Comparison of ENCODE assay signal across 9 cellular contexts in the genomic region with DNA sequence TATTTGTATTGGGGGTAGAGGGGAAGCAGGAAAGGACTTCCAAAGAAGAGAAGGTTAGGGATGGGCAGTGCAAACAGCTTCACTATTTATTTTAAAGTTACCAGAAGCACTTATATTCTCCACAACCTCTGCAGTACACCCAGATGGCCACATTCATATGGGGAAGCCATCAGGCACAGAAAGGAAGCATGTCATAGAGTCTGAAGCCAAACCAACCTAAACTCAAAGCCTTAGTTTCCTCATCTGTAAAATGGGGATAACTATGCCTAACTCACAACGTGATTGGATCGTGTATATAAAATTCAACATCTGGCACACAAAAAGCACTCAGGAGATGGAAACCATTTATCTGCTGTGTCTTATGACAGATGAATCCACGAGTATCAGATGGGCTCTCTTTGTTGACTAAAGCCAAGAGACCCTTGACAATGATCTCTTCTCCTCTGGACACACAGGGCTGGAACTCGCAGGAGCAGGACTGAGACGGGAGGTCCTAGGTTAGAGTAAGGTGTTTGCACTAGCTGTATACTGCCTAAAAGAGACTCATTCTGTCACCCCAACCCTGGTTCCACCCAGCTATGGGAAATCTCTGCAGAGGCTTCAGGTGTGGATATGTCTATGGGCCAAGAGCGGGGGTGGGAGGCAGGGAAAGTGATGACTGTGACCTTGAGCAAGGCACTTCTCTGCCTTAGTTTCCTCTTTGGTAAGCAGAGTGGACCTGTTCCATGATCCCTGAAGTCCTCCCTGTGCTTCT. TPM values are rescaled to one million over a fixed set of nuclear protein-coding genes. Genes with fewer than 3 reads are reported as not detected.
A peak's percentile ranks its signal among the peaks of the same experiment; 100 is the strongest.
DNase-seq lines count a peak whose midpoint lies in the region; ATAC-seq and TF ChIP-seq lines count a peak whose summit lies in the region.
"Had no signal": no experiment of that assay in that cellular context is flagged by ENCODE, and none has a peak within 500 bp of the region (broad histone marks: within the 10 kb centered on the region; RNA-seq: fewer than 3 reads in every experiment).

No MANE protein-coding gene starts in this region.

- H3K4me2 ChIP-seq in osteoblast (ENCODE audit: insufficient read depth, low read length), result peak overlapping the region; percentile 89

- H3K36me3 Mint-ChIP-seq in chondrocyte (ENCODE audit: low read depth), result no peaks in the 10 kb centered on the region

- ATAC-seq in HG03460 (IDR thresholded peaks at IDR 0.05; ENCODE audit: unreplicated experiment), result no peak

- peaks cover 20% of the 10 kb centered on the region for H4K20me1 ChIP-seq in osteoblast (ENCODE audit: insufficient read depth, low read length)

- 88 to 95% (median 93%) methylated on average over 6 of the region's 6 CpGs for WGBS in spleen, 5 donors

- H3K27me3 ChIP-seq in osteoblast (ENCODE audit: insufficient read depth, low read length), result no peaks in the 10 kb centered on the region
- peaks cover 0 to 50% (median 14%) of the 10 kb centered on the region in 7 donors for H3K27me3 ChIP-seq in spleen (replicated peaks in 1 of 7)

- no peak overlapping the region for H2AFZ ChIP-seq in osteoblast (ENCODE audit: low read length)

- H3K4me1 ChIP-seq in osteoblast (ENCODE audit: insufficient read depth, low read length), result peaks cover 9% of the 10 kb centered on the region
- peaks cover 4 to 22% (median 19%) of the 10 kb centered on the region in 6 donors for H3K4me1 ChIP-seq in spleen

- peaks cover 21% of the 10 kb centered on the region for H3K4me1 Mint-ChIP-seq in chondrocyte (ENCODE audit: low read depth)

- no peaks in the 10 kb centered on the region for H3K27me3 Mint-ChIP-seq in chondrocyte (ENCODE audit: low read depth)

- peak; percentile 37 for TF ChIP-seq CTCF in chondrocyte (IDR thresholded peaks at IDR 0.05)
- peak; percentile 19 for TF ChIP-seq CTCF in osteoblast (IDR thresholded peaks at IDR 0.05; ENCODE audit: extremely low read depth, low read depth, low read length)
- TF ChIP-seq CTCF in spleen (IDR thresholded peaks at IDR 0.05 in 8 of 11, conservative IDR thresholded peaks at IDR 0.05 in 3 of 11), result peak in 1 of 11 experiments; percentile 4

- H3K36me3 ChIP-seq in osteoblast (ENCODE audit: insufficient read depth, low read length), result no peaks in the 10 kb centered on the region
- no peaks in the 10 kb centered on the region for H3K36me3 ChIP-seq in spleen

- peaks cover 22% of the 10 kb centered on the region for H3K79me2 ChIP-seq in osteoblast (ENCODE audit: insufficient read depth, low read length)

- DNase-seq in NCI-H345 (lab: John Stamatoyannopoulos, UW), result peak; percentile 29
- no peak for DNase-seq in NCI-H345 treated with DMSO at 0.1 percent for 48 hours (lab: John Stamatoyannopoulos, UW; ENCODE audit: unreplicated experiment)
- DNase-seq in HuH-7.5 (ENCODE audit: low spot score), result peak; percentile 36
- no peak for DNase-seq in chondrocyte (ENCODE audit: low spot score)
- peak; percentile 91 for DNase-seq in osteoblast (ENCODE audit: insufficient read length, low spot score, missing footprints)
- DNase-seq in spleen, result no peak
- DNase-seq in GDM1 (lab: John Stamatoyannopoulos, UW), result no peak
- DNase-seq: NCI-H226 had no signal

- intact Hi-C loops in spleen (cut with DNase I; ENCODE audit: low total_unique reads), result no loop called here

- H3K9me3 Mint-ChIP-seq in chondrocyte (ENCODE audit: low read depth), result no peaks in the 10 kb centered on the region

- no peak overlapping the region for H3K27ac Mint-ChIP-seq in chondrocyte (ENCODE audit: unreplicated experiment)

- H3K9me3 ChIP-seq in osteoblast (ENCODE audit: low read depth, low read length), result no peaks in the 10 kb centered on the region
- H3K9me3 ChIP-seq in spleen, result no peaks in the 10 kb centered on the region

- no peak overlapping the region for H3K4me3 Mint-ChIP-seq in chondrocyte (ENCODE audit: unreplicated experiment)

- TF ChIP-seq POLR2A in spleen (IDR thresholded peaks at IDR 0.05), result no peak

- H3K4me3 ChIP-seq in osteoblast (ENCODE audit: insufficient read depth, low read length), result peak overlapping the region; percentile 75
- peak overlapping the region in 1 of 8 donors; percentile 79 for H3K4me3 ChIP-seq in spleen

- H3K27ac ChIP-seq in osteoblast (ENCODE audit: low read depth, low read length) (no peak overlapping the region), spleen (no peak overlapping the region)

RNA-seq across cellular contexts. Expression of gene KIAA1549, which starts 1.8 kb away (rescaled TPM):
- total RNA-seq in chondrocyte, result 4.7 to 9.2 TPM (median 8.5 TPM) in 3 replicates
- 2.9 and 3.3 TPM in 2 replicates for total RNA-seq in osteoblast
- 1 to 10 TPM in 4 of 7 donors, under 1 TPM in 3; 0.67 to 1.8 (median 1.0) TPM for total RNA-seq in spleen
- under 1 TPM; 0.03 to 0.10 (median 0.09) TPM for polyA plus RNA-seq in spleen

RNA-seq across cellular contexts. Expression of gene ZC3HAV1L, which starts 56.4 kb away (rescaled TPM):
- total RNA-seq in chondrocyte, result 9.9 to 11.0 TPM in 2 of 3 replicates, not detected in the other
- total RNA-seq in osteoblast, result 17.1 and 17.4 TPM in 2 replicates
- total RNA-seq in spleen, result 10 to 100 TPM; 11.1 to 27.7 (median 12.9) TPM
- polyA plus RNA-seq in spleen, result under 1 TPM; 0.08 to 0.93 (median 0.15) TPM

Comparison
In these comparisons a context has a peak if more than half of its experiments do, and no peak if none do; other contexts are left out.
1. DNase-seq: peak in NCI-H345 (single experiment), HuH-7.5 (single experiment) and osteoblast (single experiment); none in NCI-H345 treated with DMSO at 0.1 percent for 48 hours (single experiment), chondrocyte (single experiment), spleen (single experiment) and GDM1 (single experiment).